In the genomic region with DNA sequence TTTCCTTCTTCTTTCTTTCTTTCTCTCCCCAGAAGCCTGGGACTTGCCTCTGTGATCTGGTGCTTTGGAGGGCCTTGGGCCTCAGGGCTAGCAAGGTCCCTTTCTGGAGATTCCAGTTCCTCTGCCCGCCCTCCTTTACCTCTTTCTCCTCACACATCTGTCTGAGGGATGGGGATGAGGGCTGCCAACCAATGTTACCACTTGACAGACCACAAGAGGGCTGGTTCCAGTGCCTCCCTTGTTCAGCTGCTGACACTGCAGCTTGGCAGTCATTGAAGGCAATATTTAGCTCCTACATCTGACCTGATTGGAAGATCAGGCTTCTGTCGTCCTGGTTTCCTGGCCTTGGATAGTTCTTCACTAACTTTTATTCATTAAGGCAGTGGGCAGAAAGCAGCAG, we compare ENCODE assay signal across 9 cellular contexts. TPM values are rescaled to one million over a fixed set of nuclear protein-coding genes. Genes with fewer than 3 reads are reported as not detected.
DNase-seq lines count a peak whose midpoint lies in the region; ATAC-seq and TF ChIP-seq lines count a peak whose summit lies in the region.
"Had no signal": no experiment of that assay in that cellular context is flagged by ENCODE, and none has a peak within 500 bp of the region (broad histone marks: within the 10 kb centered on the region; RNA-seq: fewer than 3 reads in every experiment).

No MANE protein-coding gene starts in this region.

- H3K4me1 ChIP-seq in mucosa of descending colon (ENCODE audit: low read depth): peaks cover 1% of the 10 kb centered on the region
- H3K4me1 ChIP-seq: ascending aorta had no signal

- H3K36me3 ChIP-seq in mucosa of descending colon (ENCODE audit: low read depth): no peaks in the 10 kb centered on the region
- H3K36me3 ChIP-seq: ascending aorta had no signal

- peak; percentile 44 for TF ChIP-seq CTCF in retinal pigment epithelial cell (conservative IDR thresholded peaks at IDR 0.05; ENCODE audit: low read depth, low read length)
- TF ChIP-seq CTCF in mucosa of descending colon (IDR thresholded peaks at IDR 0.05): no peak

- in situ Hi-C loops in ACHN (cut with HindIII; ENCODE audit: low pct_ligation_motif_present, low pct_unique_long_range_greater_than_20kb, low sequenced_read_pairs): no loop called here

- H3K4me3 ChIP-seq in retinal pigment epithelial cell (ENCODE audit: low read length): no peak overlapping the region
- no peak overlapping the region for H3K4me3 ChIP-seq in mucosa of descending colon
- H3K4me3 ChIP-seq: ascending aorta had no signal

- DNase-seq in ACHN (peak; percentile 41), GF-D8 (lab: John Stamatoyannopoulos, UW) (peak; percentile 17), OCI-M1 (lab: John Stamatoyannopoulos, UW) (peak; percentile 64), retinal pigment epithelial cell (ENCODE audit: low read depth) (no peak), mucosa of descending colon (no peak)

- intact Hi-C loops in mucosa of descending colon (cut with DNase I, micrococcal nuclease): no loop called here

- H3K9me3 ChIP-seq in mucosa of descending colon: no peaks in the 10 kb centered on the region
- H3K9me3 ChIP-seq: ascending aorta had no signal

- ATAC-seq in GM19351 (IDR thresholded peaks at IDR 0.05; ENCODE audit: unreplicated experiment) (no peak), mucosa of descending colon (no peak), HG03039 (IDR thresholded peaks at IDR 0.05; ENCODE audit: unreplicated experiment) (no peak)

- H3K27ac ChIP-seq in cingulate gyrus (ENCODE audit: low read depth, low read length): peak overlapping the region; percentile 41
- H3K27ac ChIP-seq: ascending aorta had no signal

RNA-seq across cellular contexts. Expression of a gene that starts 3.6 kb away (rescaled TPM):
- total RNA-seq in mucosa of descending colon: 100 to 1,000 TPM in 1 of 3 donors, 10 to 100 TPM in 2; 44.4 to 117 (median 46.9) TPM

RNA-seq across cellular contexts. Expression of a gene that starts 49.0 kb away (rescaled TPM):
- total RNA-seq in mucosa of descending colon: 100 to 1,000 TPM; 173 to 227 (median 216) TPM

Comparison
In these comparisons a context has a peak if more than half of its experiments do, and no peak if none do; other contexts are left out.
1. DNase-seq: peak in ACHN (single experiment), GF-D8 (single experiment) and OCI-M1 (single experiment); none in retinal pigment epithelial cell (single experiment) and mucosa of descending colon (0 of 3).